9 cellular contexts compared by ENCODE assay signal in genomic region chrX:1205681-1206611, GRCh38. TPM values are rescaled to one million over a fixed set of nuclear protein-coding genes. Genes with fewer than 3 reads are reported as not detected.
A peak's percentile ranks its signal among the peaks of the same experiment; 100 is the strongest.
DNase-seq lines count a peak whose midpoint lies in the region; ATAC-seq and TF ChIP-seq lines count a peak whose summit lies in the region.
"Had no signal": no experiment of that assay in that cellular context is flagged by ENCODE, and none has a peak within 500 bp of the region (broad histone marks: within the 10 kb centered on the region; RNA-seq: fewer than 3 reads in every experiment).

No MANE protein-coding gene starts in this region.

- no peak for TF ChIP-seq EP300 in transverse colon (IDR thresholded peaks at IDR 0.05; ENCODE audit: low read depth)

- in situ Hi-C loops in transverse colon (cut with MboI; ENCODE audit: low pct_ligation_motif_present in 1 of 4, low pct_unique_long_range_greater_than_20kb in 1 of 4, low sequenced_read_pairs in 3 of 4) = no loop called here

- H3K4me3 ChIP-seq in mesodermal cell (ENCODE audit: extremely low read depth, insufficient read depth, low read length, poor library complexity, severe bottlenecking) (peak overlapping the region; percentile 29), transverse colon (peak overlapping the region in 3 of 4 donors; percentile 16 to 45 (median 17))

- DNase-seq in activated CD4-positive, CD25-positive, alpha-beta regulatory T cell (lab: John Stamatoyannopoulos, UW) = no peak
- DNase-seq in activated CD4-positive, alpha-beta T cell treated with anti-CD3 and anti-CD28 coated beads for 48 hours = peak; percentile 29
- DNase-seq in epidermal melanocyte (ENCODE audit: insufficient read length, low spot score) = peak; percentile 31
- DNase-seq in transverse colon = peak; percentile 18
- no peak for DNase-seq in DMS53 treated with DMSO at 0.1 percent for 48 hours (lab: John Stamatoyannopoulos, UW; ENCODE audit: unreplicated experiment)
- no peak for DNase-seq in NCI-H2029 treated with DMSO at 0.1 percent for 48 hours (lab: John Stamatoyannopoulos, UW)

- no peak for TF ChIP-seq POLR2A in transverse colon (IDR thresholded peaks at IDR 0.05)

- H3K27ac ChIP-seq in mesodermal cell (ENCODE audit: low read depth, low read length, severe bottlenecking) (no peak overlapping the region), transverse colon (no peak overlapping the region)
- H3K27ac ChIP-seq: 22Rv1 had no signal

- H3K27me3 ChIP-seq in transverse colon = no peaks in the 10 kb centered on the region

- H3K9me3 ChIP-seq in mesodermal cell (ENCODE audit: control insufficient read depth, low read length) = no peaks in the 10 kb centered on the region
- no peaks in the 10 kb centered on the region for H3K9me3 ChIP-seq in transverse colon

- H3K36me3 ChIP-seq in mesodermal cell (ENCODE audit: control insufficient read depth, insufficient read depth, low read length) (no peaks in the 10 kb centered on the region), transverse colon (no peaks in the 10 kb centered on the region)

- 4% methylated on average over 30 to 31 of the region's 33 CpGs for WGBS in mesodermal cell (ENCODE audit: insufficient coverage in 2 of 2), 2 experiments
- WGBS in transverse colon (ENCODE audit: low coverage in 1 of 2), 2 donors = 4 to 8% methylated on average over 14 to 33 of the region's 33 CpGs

- peaks cover 10% of the 10 kb centered on the region for H3K4me1 ChIP-seq in mesodermal cell (ENCODE audit: control insufficient read depth, insufficient read depth, low read length, poor library complexity, severe bottlenecking)
- H3K4me1 ChIP-seq in transverse colon = peaks cover 0 to 15% (median 4%) of the 10 kb centered on the region in 4 donors

- intact Hi-C loops in transverse colon (cut with DNase I; ENCODE audit: low total_unique reads) = no loop called here

- peak; percentile 30 to 37 for ATAC-seq in activated CD4-positive, CD25-positive, alpha-beta regulatory T cell treated with anti-CD3 and anti-CD28 coated beads, Interleukin-2, amount 50 U/mL, for 24 hours

- no peak for TF ChIP-seq CTCF in transverse colon (IDR thresholded peaks at IDR 0.05)

RNA-seq across cellular contexts. Expression of gene CRLF2, which starts 6.5 kb away (rescaled TPM):
- not detected for polyA plus RNA-seq in mesodermal cell (2013, experiment 1 of 2)
- polyA plus RNA-seq in mesodermal cell (2013, experiment 2 of 2) = not detected
- total RNA-seq in transverse colon = 10 to 100 TPM in 1 of 4 donors, under 1 TPM in 1, not detected in 2; 0.41 to 15.0 TPM

Comparison
In these comparisons a context has a peak if more than half of its experiments do, and no peak if none do; other contexts are left out.
1. DNase-seq: peak in activated CD4-positive, alpha-beta T cell treated with anti-CD3 and anti-CD28 coated beads for 48 hours (single experiment), epidermal melanocyte (single experiment) and transverse colon (single experiment); none in activated CD4-positive, CD25-positive, alpha-beta regulatory T cell (0 of 4), DMS53 treated with DMSO at 0.1 percent for 48 hours (single experiment) and NCI-H2029 treated with DMSO at 0.1 percent for 48 hours (single experiment).